Comparison of ENCODE assay signal across 13 cellular contexts in genomic region chr14:54699087-54699530, GRCh38.
DNase-seq lines count a peak whose midpoint lies in the region; ATAC-seq, FAIRE-seq and TF ChIP-seq lines count a peak whose summit lies in the region.
"Had no signal": no experiment of that assay in that cellular context is flagged by ENCODE, and none has a peak within 500 bp of the region (broad histone marks: within the 10 kb centered on the region; RNA-seq: fewer than 3 reads in every experiment).

No MANE protein-coding gene starts in this region.

- H3K36me3 ChIP-seq in smooth muscle cell (ENCODE audit: low read depth): no peaks in the 10 kb centered on the region
- H3K36me3 ChIP-seq: right lobe of liver had no signal

- H3K27ac ChIP-seq in caudate nucleus (ENCODE audit: low read depth, low read length) (peak overlapping the region; percentile 14), smooth muscle cell (ENCODE audit: low read depth) (peak overlapping the region; percentile 53)
- H3K27ac ChIP-seq: RWPE1 had no signal

- H3K9ac ChIP-seq in smooth muscle cell (ENCODE audit: low read depth): peak overlapping the region; percentile 1

- FAIRE-seq in HTR-8/SVneo (lab: Jason Lieb, UNC): peak; percentile 28

- H4K20me1 ChIP-seq in smooth muscle cell (ENCODE audit: low read depth): peaks cover 75% of the 10 kb centered on the region

- H3K4me3 Mint-ChIP-seq in activated T-cell treated with anti-CD3 and anti-CD28 coated beads, Interleukin-2, amount 50 U/mL, for 4 hours: no peak overlapping the region
- H3K4me3 Mint-ChIP-seq: CD4-positive, alpha-beta memory T cell had no signal

- H3F3A ChIP-seq in smooth muscle cell (ENCODE audit: low read depth): peaks cover 6% of the 10 kb centered on the region

- peaks cover 59% of the 10 kb centered on the region for H3K79me2 ChIP-seq in smooth muscle cell (ENCODE audit: low read depth)

- no peaks in the 10 kb centered on the region for H3K9me3 ChIP-seq in smooth muscle cell (replicated peaks; ENCODE audit: low read depth)
- H3K9me3 ChIP-seq: right lobe of liver had no signal

- H3K4me1 Mint-ChIP-seq in activated T-cell treated with anti-CD3 and anti-CD28 coated beads, Interleukin-2, amount 50 U/mL, for 4 hours (ENCODE audit: low read depth): no peaks in the 10 kb centered on the region
- H3K4me1 Mint-ChIP-seq: CD4-positive, alpha-beta memory T cell had no signal

- H3K36me3 Mint-ChIP-seq in activated T-cell treated with anti-CD3 and anti-CD28 coated beads, Interleukin-2, amount 50 U/mL, for 4 hours (ENCODE audit: insufficient read depth): no peaks in the 10 kb centered on the region
- H3K36me3 Mint-ChIP-seq: CD4-positive, alpha-beta memory T cell had no signal

- no peaks in the 10 kb centered on the region for H3K27me3 ChIP-seq in smooth muscle cell (ENCODE audit: low read depth)
- H3K27me3 ChIP-seq: right lobe of liver had no signal

- H3K9me3 Mint-ChIP-seq in activated T-cell treated with anti-CD3 and anti-CD28 coated beads, Interleukin-2, amount 50 U/mL, for 4 hours: no peaks in the 10 kb centered on the region
- H3K9me3 Mint-ChIP-seq: activated T-helper 2 cell treated with anti-CD3 and anti-CD28 coated beads, Interferon-gamma antibody, Interleukin-2, Interleukin-4, amounts not matched to agents 10 μg/mL and 5 μg/mL and 100 μg/mL, durations not matched to agents 14 hours and 24 hours and 36 hours; CD4-positive, alpha-beta memory T cell had no signal

- ATAC-seq in activated T-cell treated with anti-CD3 and anti-CD28 coated beads, Interleukin-2, amount 50 U/mL, for 4 hours: no peak
- ATAC-seq: HCT116 had no signal

- peaks cover 9% of the 10 kb centered on the region for H3K4me1 ChIP-seq in smooth muscle cell (ENCODE audit: low read depth)

- peaks cover 12% of the 10 kb centered on the region for H3K27me3 Mint-ChIP-seq in activated T-cell treated with anti-CD3 and anti-CD28 coated beads, Interleukin-2, amount 50 U/mL, for 4 hours (ENCODE audit: low read depth)

- no peak for TF ChIP-seq CTCF in smooth muscle cell (IDR thresholded peaks at IDR 0.05; ENCODE audit: borderline replicate concordance, insufficient read depth, poor library complexity, severe bottlenecking)

- WGBS in smooth muscle cell (ENCODE audit: low lambda C conversion rate): 68% methylated on average over 1 of the region's 1 CpG

- DNase-seq in HTR-8/SVneo (ENCODE audit: insufficient read length, low spot score) (no peak), caudate nucleus (lab: John Stamatoyannopoulos, UW) (peak in 2 of 61 donors; percentile 11 to 95), kidney glomerular epithelial cell (lab: John Stamatoyannopoulos, UW) (peak; percentile 70), smooth muscle cell (lab: John Stamatoyannopoulos, UW; ENCODE audit: unreplicated experiment) (no peak), SIG-M5 (lab: John Stamatoyannopoulos, UW) (no peak), germinal center (ENCODE audit: low spot score) (no peak)
- no peak for DNase-seq in stimulated activated CD4-positive, alpha-beta T cell treated with anti-CD3 and anti-CD28 coated beads, Interleukin-2, amount 100 ng/mL, for 24 hours
- no peak for DNase-seq in activated T-cell treated with anti-CD3 and anti-CD28 coated beads, Interleukin-2, amount 50 U/mL, for 4 hours
- DNase-seq: CD4-positive, alpha-beta memory T cell; right lobe of liver had no signal

- no peak overlapping the region for H2AFZ ChIP-seq in smooth muscle cell (ENCODE audit: low read depth)

- no peak overlapping the region for H3K4me3 ChIP-seq in smooth muscle cell
- H3K4me3 ChIP-seq: right lobe of liver had no signal

- peak overlapping the region; percentile 29 for H3K4me2 ChIP-seq in smooth muscle cell
